In the genomic region with DNA sequence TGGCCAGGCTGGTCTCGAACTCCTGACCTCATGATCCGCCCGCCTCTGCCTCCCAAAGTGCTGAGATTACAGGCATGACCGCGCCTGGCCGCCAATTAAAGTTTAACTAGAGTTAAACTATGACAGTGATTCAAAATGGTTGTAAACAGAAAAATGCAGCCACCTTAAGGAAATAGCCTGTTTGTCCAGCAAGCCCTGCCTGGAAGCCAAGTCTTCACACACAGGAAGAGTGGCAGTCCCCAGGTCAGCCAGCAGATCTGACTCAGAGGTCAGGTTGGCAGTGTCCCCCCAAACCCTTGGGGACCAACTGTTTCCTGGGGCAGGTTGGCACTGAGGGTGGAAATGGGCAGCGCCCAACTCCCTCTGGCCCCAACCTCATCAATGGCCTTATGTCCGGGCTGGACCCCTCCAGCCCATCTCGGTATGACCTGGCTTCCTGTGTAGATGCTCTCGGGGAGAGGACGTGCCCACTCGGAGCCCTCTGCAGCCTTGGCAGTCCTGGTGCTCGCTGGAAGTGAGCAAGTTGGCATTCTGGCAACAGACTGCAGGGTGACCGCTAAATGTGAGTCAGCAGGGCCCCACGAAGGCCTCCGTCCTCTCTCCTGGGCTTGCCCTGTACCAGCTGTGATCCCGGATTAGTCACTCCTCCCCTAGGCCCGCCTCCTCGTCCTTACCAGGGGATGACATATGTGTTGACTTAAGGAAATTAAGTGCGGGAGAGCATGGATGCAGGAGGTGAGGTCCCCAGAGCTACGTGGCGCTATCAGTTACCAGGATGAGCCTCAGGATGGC, we compare ENCODE assay signal across 8 cellular contexts. TPM values are rescaled to one million over a fixed set of nuclear protein-coding genes. Genes with fewer than 3 reads are reported as not detected.
DNase-seq lines count a peak whose midpoint lies in the region; ATAC-seq and TF ChIP-seq lines count a peak whose summit lies in the region.

No MANE protein-coding gene starts in this region.

- peak overlapping the region; percentile 62 for H3K9ac ChIP-seq in KMS-11

- DNase-seq in Calu3 (peak; percentile 99), Peyer's patch (peak; percentile 80 to 96 (median 92)), fibroblast of pulmonary artery (ENCODE audit: low read depth) (peak; percentile 91), substantia nigra (lab: John Stamatoyannopoulos, UW) (peak in 43 of 49 donors; percentile 33 to 90 (median 62))
- DNase-seq in naive thymus-derived CD4-positive, alpha-beta T cell = peak in 3 of 9 donors; percentile 44 to 76 (median 45)

- CTCF ChIA-PET in Calu3 (lab: Charles Lee) = interaction anchor here (0.6 to 1.7 kb wide), 11 partner anchors 9 to 141 kb away, joined by 3 to 16 read pairs (median 5); a partner anchor contains a TSS
- CTCF ChIA-PET in naive thymus-derived CD4-positive, alpha-beta T cell (lab: Charles Lee) = interaction anchor here (0.6 to 2.3 kb wide), 9 partner anchors 9 to 144 kb away, joined by 3 to 15 read pairs (median 3); a partner anchor contains a TSS

- no peak for TF ChIP-seq CTCF in Calu3 (IDR thresholded peaks at IDR 0.05; ENCODE audit: unreplicated experiment)
- no peak for TF ChIP-seq CTCF in KMS-11 (conservative IDR thresholded peaks at IDR 0.05; ENCODE audit: low read depth, low read length)
- no peak for TF ChIP-seq CTCF in Peyer's patch (IDR thresholded peaks at IDR 0.05)
- no peak for TF ChIP-seq CTCF in fibroblast of pulmonary artery (IDR thresholded peaks at IDR 0.05; ENCODE audit: low read length, missing control alignments)

- H3K9me3 ChIP-seq in Peyer's patch = no peaks in the 10 kb centered on the region
- no peaks in the 10 kb centered on the region for H3K9me3 ChIP-seq in naive thymus-derived CD4-positive, alpha-beta T cell (ENCODE audit: control insufficient read depth in 2 of 3, low read length in 3 of 3)

- peak overlapping the region; percentile 52; the same call in 1 of the 2 replicates for H2AFZ ChIP-seq in KMS-11 (ENCODE audit: low read depth)

- ATAC-seq in GM21619 (IDR thresholded peaks at IDR 0.05; ENCODE audit: unreplicated experiment) = peak; percentile 69
- ATAC-seq in activated T-helper 17 cell treated with anti-CD3 and anti-CD28 coated beads, Interleukin-2, amount 50 U/mL, for 72 hours (replicated peaks) = peak; percentile 91
- peak; percentile 89 for ATAC-seq in naive thymus-derived CD4-positive, alpha-beta T cell

- TF ChIP-seq POLR2A in Peyer's patch (IDR thresholded peaks at IDR 0.05) = peak; percentile 73 to 77

- peak overlapping the region; percentile 91 for H3K27ac Mint-ChIP-seq in Calu3 (ENCODE audit: unreplicated experiment)
- peak overlapping the region; percentile 92 for H3K27ac Mint-ChIP-seq in activated T-helper 17 cell treated with anti-CD3 and anti-CD28 coated beads, Interleukin-2, amount 50 U/mL, for 72 hours
- H3K27ac Mint-ChIP-seq in naive thymus-derived CD4-positive, alpha-beta T cell = peak overlapping the region; percentile 38 to 98 (median 89)

- intact Hi-C loops in Calu3 (cut with micrococcal nuclease; ENCODE audit: unreplicated experiment) = loop anchor here (1.0 to 5.0 kb wide), 2 partner anchors 16 to 140 kb away; no protein-coding TSS in a partner anchor
- intact Hi-C loops in naive thymus-derived CD4-positive, alpha-beta T cell (cut with micrococcal nuclease) = loop anchor here in 1 of 2 donors (1.0 kb wide), 1 partner anchor 141 kb away; no protein-coding TSS in a partner anchor

- TSS peak; percentile 92 for BruUV-seq in Calu3 (replicated peaks; lab: Mats Ljungman, UMichigan)

- no peaks in the 10 kb centered on the region for H3K27me3 Mint-ChIP-seq in Calu3 (ENCODE audit: unreplicated experiment)
- H3K27me3 Mint-ChIP-seq in activated T-helper 17 cell treated with anti-CD3 and anti-CD28 coated beads, Interleukin-2, amount 50 U/mL, for 72 hours = no peaks in the 10 kb centered on the region
- no peaks in the 10 kb centered on the region for H3K27me3 Mint-ChIP-seq in naive thymus-derived CD4-positive, alpha-beta T cell

- H3K4me1 Mint-ChIP-seq in Calu3 (ENCODE audit: low read depth, unreplicated experiment) = peaks cover 41% of the 10 kb centered on the region
- peaks cover 6% of the 10 kb centered on the region for H3K4me1 Mint-ChIP-seq in activated T-helper 17 cell treated with anti-CD3 and anti-CD28 coated beads, Interleukin-2, amount 50 U/mL, for 72 hours
- peaks cover 0 to 30% (median 11%) of the 10 kb centered on the region in 7 donors for H3K4me1 Mint-ChIP-seq in naive thymus-derived CD4-positive, alpha-beta T cell

- no peaks in the 10 kb centered on the region for H3K79me2 ChIP-seq in KMS-11 (ENCODE audit: insufficient read depth, low read depth)

- peak overlapping the region; percentile 39 for H3K4me2 ChIP-seq in KMS-11

- peak overlapping the region; percentile 83 for H3K4me3 Mint-ChIP-seq in Calu3 (ENCODE audit: low read depth, unreplicated experiment)
- H3K4me3 Mint-ChIP-seq in activated T-helper 17 cell treated with anti-CD3 and anti-CD28 coated beads, Interleukin-2, amount 50 U/mL, for 72 hours = peak overlapping the region; percentile 67
- H3K4me3 Mint-ChIP-seq in naive thymus-derived CD4-positive, alpha-beta T cell = peak overlapping the region; percentile 82 to 92 (median 90)

- H3K4me3 ChIP-seq in KMS-11 (IDR thresholded peaks at IDR 0.05; ENCODE audit: insufficient read depth, low read depth, low read length) (no peak overlapping the region), Peyer's patch (peak overlapping the region; percentile 55 to 88 (median 60)), fibroblast of pulmonary artery (replicated peaks; ENCODE audit: low read depth, low read length) (peak overlapping the region; percentile 66)
- peak overlapping the region; percentile 93 for H3K4me3 ChIP-seq in naive thymus-derived CD4-positive, alpha-beta T cell (ENCODE audit: low read length)

- H3K4me1 ChIP-seq in KMS-11 (ENCODE audit: low read depth, poor library complexity, severe bottlenecking) = peaks cover 14% of the 10 kb centered on the region
- peaks cover 0 to 29% (median 2%) of the 10 kb centered on the region in 4 donors for H3K4me1 ChIP-seq in Peyer's patch
- peaks cover 5 to 7% of the 10 kb centered on the region in 2 donors for H3K4me1 ChIP-seq in naive thymus-derived CD4-positive, alpha-beta T cell (ENCODE audit: control insufficient read depth in 2 of 2, insufficient read depth in 2 of 2, low read length in 2 of 2)

- no peaks in the 10 kb centered on the region for H3K9me3 Mint-ChIP-seq in Calu3 (ENCODE audit: low read depth, unreplicated experiment)
- H3K9me3 Mint-ChIP-seq in activated T-helper 17 cell treated with anti-CD3 and anti-CD28 coated beads, Interleukin-2, amount 50 U/mL, for 72 hours = no peaks in the 10 kb centered on the region
- no peaks in the 10 kb centered on the region for H3K9me3 Mint-ChIP-seq in naive thymus-derived CD4-positive, alpha-beta T cell

- H3K36me3 ChIP-seq in KMS-11 (ENCODE audit: insufficient read depth) (no peaks in the 10 kb centered on the region), Peyer's patch (no peaks in the 10 kb centered on the region)
- no peaks in the 10 kb centered on the region for H3K36me3 ChIP-seq in naive thymus-derived CD4-positive, alpha-beta T cell (ENCODE audit: control insufficient read depth in 2 of 3, insufficient read depth in 3 of 3, low read length in 3 of 3)

- peaks cover 50% of the 10 kb centered on the region for H3K36me3 Mint-ChIP-seq in Calu3 (ENCODE audit: insufficient read depth, unreplicated experiment)
- peaks cover 21% of the 10 kb centered on the region for H3K36me3 Mint-ChIP-seq in activated T-helper 17 cell treated with anti-CD3 and anti-CD28 coated beads, Interleukin-2, amount 50 U/mL, for 72 hours (ENCODE audit: low read depth)
- no peaks in the 10 kb centered on the region for H3K36me3 Mint-ChIP-seq in naive thymus-derived CD4-positive, alpha-beta T cell

- H3K27me3 ChIP-seq in KMS-11 (ENCODE audit: insufficient read depth, low read depth) (no peaks in the 10 kb centered on the region), Peyer's patch (no peaks in the 10 kb centered on the region)
- H3K27me3 ChIP-seq in naive thymus-derived CD4-positive, alpha-beta T cell (ENCODE audit: control insufficient read depth in 2 of 2, insufficient read depth in 2 of 2, low read length in 2 of 2) = no peaks in the 10 kb centered on the region

- no peaks in the 10 kb centered on the region for H4K20me1 ChIP-seq in KMS-11 (ENCODE audit: insufficient read depth)

- H3K27ac ChIP-seq in KMS-11 (peak overlapping the region; percentile 55), Peyer's patch (peak overlapping the region; percentile 85 to 99 (median 96)), substantia nigra (ENCODE audit: low read depth, low read length, poor library complexity, severe bottlenecking) (peak overlapping the region; percentile 97)
- H3K27ac ChIP-seq in naive thymus-derived CD4-positive, alpha-beta T cell (ENCODE audit: low read depth, low read length) = peak overlapping the region; percentile 83

- POLR2A ChIA-PET in naive thymus-derived CD4-positive, alpha-beta T cell (lab: Charles Lee) = interaction anchor here (0.6 to 5.4 kb wide), 7 partner anchors 9 to 1813 kb away, joined by 3 to 42 read pairs (median 5); a partner anchor contains a TSS

RNA-seq across cellular contexts. Expression of a gene that starts 9.7 kb away (rescaled TPM):
- total RNA-seq in Calu3 (2022) = 2,072 and 2,073 TPM in 2 replicates
- total RNA-seq in Peyer's patch = 100 to 1,000 TPM; 181 to 330 (median 254) TPM
- total RNA-seq in activated T-helper 17 cell treated with anti-CD3 and anti-CD28 coated beads, Interleukin-2, amount 50 U/mL, for 72 hours = 1,000 to 10,000 TPM; 1,019 to 1,822 TPM
- 100 to 1,000 TPM; 345 to 750 (median 366) TPM for total RNA-seq in naive thymus-derived CD4-positive, alpha-beta T cell
- polyA plus RNA-seq in naive thymus-derived CD4-positive, alpha-beta T cell = 100 to 1,000 TPM; 422 to 558 TPM

RNA-seq across cellular contexts. Expression of a gene that starts 13.8 kb away (rescaled TPM):
- 90.1 and 92.8 TPM in 2 replicates for total RNA-seq in Calu3 (2022)
- 10 to 100 TPM in 3 of 4 donors, 1 to 10 TPM in 1; 4.4 to 25.6 (median 19.5) TPM for total RNA-seq in Peyer's patch
- 10 to 100 TPM; 40.8 to 80.8 TPM for total RNA-seq in activated T-helper 17 cell treated with anti-CD3 and anti-CD28 coated beads, Interleukin-2, amount 50 U/mL, for 72 hours
- total RNA-seq in naive thymus-derived CD4-positive, alpha-beta T cell = 10 to 100 TPM in 1 of 5 experiments, 1 to 10 TPM in 2, under 1 TPM in 2; 0.84 to 41.1 (median 1.8) TPM
- polyA plus RNA-seq in naive thymus-derived CD4-positive, alpha-beta T cell = 1 to 10 TPM in 1 of 2 donors, under 1 TPM in 1; 0.95 to 2.0 TPM

RNA-seq across cellular contexts. Expression of a gene that starts 20.1 kb away (rescaled TPM):
- total RNA-seq in Calu3 (2022) = 129 and 143 TPM in 2 replicates
- total RNA-seq in Peyer's patch = 10 to 100 TPM; 10.7 to 35.2 (median 26.5) TPM
- 10 to 100 TPM; 16.5 to 22.3 TPM for total RNA-seq in activated T-helper 17 cell treated with anti-CD3 and anti-CD28 coated beads, Interleukin-2, amount 50 U/mL, for 72 hours
- 10 to 100 TPM in 4 of 5 experiments, 1 to 10 TPM in 1; 10.0 to 32.1 (median 17.6) TPM for total RNA-seq in naive thymus-derived CD4-positive, alpha-beta T cell
- polyA plus RNA-seq in naive thymus-derived CD4-positive, alpha-beta T cell = 10 to 100 TPM; 24.5 to 41.7 TPM

RNA-seq across cellular contexts. Expression of a gene that starts 20.5 kb away (rescaled TPM):
- not detected in 2 replicates for total RNA-seq in Calu3 (2022)
- total RNA-seq in Peyer's patch = not detected
- not detected for total RNA-seq in activated T-helper 17 cell treated with anti-CD3 and anti-CD28 coated beads, Interleukin-2, amount 50 U/mL, for 72 hours
- total RNA-seq in naive thymus-derived CD4-positive, alpha-beta T cell = not detected
- not detected for polyA plus RNA-seq in naive thymus-derived CD4-positive, alpha-beta T cell

RNA-seq across cellular contexts. Expression of a gene that starts 28.1 kb away (rescaled TPM):
- total RNA-seq in Calu3 (2022) (32.7 and 37.8 TPM in 2 replicates), Peyer's patch (10 to 100 TPM; 16.9 to 36.3 (median 24.9) TPM)
- 10 to 100 TPM; 20.5 to 26.9 TPM for total RNA-seq in activated T-helper 17 cell treated with anti-CD3 and anti-CD28 coated beads, Interleukin-2, amount 50 U/mL, for 72 hours
- 10 to 100 TPM in 4 of 5 experiments, 1 to 10 TPM in 1; 8.3 to 53.4 (median 29.4) TPM for total RNA-seq in naive thymus-derived CD4-positive, alpha-beta T cell
- 1 to 10 TPM; 2.3 to 4.9 TPM for polyA plus RNA-seq in naive thymus-derived CD4-positive, alpha-beta T cell
